ENCODE assay signal across 24 cellular contexts in the genomic region with DNA sequence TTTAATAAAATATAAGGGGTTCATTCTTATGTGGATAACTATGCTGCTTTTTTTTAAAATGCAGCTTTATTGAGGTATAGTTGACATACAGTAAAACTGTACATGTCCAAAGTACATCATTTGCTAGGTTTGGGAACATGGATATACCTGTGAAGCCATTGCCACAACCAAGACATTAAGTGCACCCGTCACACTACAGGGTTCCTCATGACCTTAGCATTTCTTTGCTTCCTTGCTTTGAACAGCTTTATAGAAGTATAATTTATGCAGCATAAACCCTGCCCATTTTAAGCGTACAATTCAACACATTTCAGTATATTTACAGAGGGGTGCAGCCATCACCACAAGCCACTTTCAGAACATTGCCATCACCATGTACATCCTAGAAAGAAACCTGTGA. TPM values are rescaled to one million over a fixed set of nuclear protein-coding genes. Genes with fewer than 3 reads are reported as not detected.
"Had no signal": no experiment of that assay in that cellular context is flagged by ENCODE, and none has a peak within 500 bp of the region (broad histone marks: within the 10 kb centered on the region; RNA-seq: fewer than 3 reads in every experiment).

No MANE protein-coding gene starts in this region.

- H3K9me3 ChIP-seq: adrenal gland, breast epithelium, gastrocnemius medialis, heart left ventricle had no signal

- H3K36me3 ChIP-seq: adrenal gland, breast epithelium, cardiac muscle cell, gastrocnemius medialis, heart left ventricle had no signal

- H3K4me1 ChIP-seq: breast epithelium, foreskin keratinocyte, gastrocnemius medialis had no signal

- DNase-seq: activated CD4-positive, CD25-positive, alpha-beta regulatory T cell; activated CD4-positive, CD25-positive, alpha-beta regulatory T cell treated with anti-CD3 and anti-CD28 coated beads, Interleukin-2, amount 50 U/mL, for 72 hours; activated CD8-positive, alpha-beta memory T cell treated with anti-CD3 and anti-CD28 coated beads, Interleukin-2, amount 50 U/mL, for 4 hours; activated effector memory CD4-positive, alpha-beta T cell treated with anti-CD3 and anti-CD28 coated beads, Interleukin-2, amount 50 U/mL, for 16 hours; activated naive CD8-positive, alpha-beta T cell treated with anti-CD3 and anti-CD28 coated beads for 36 hours; activated T-cell treated with anti-CD3 and anti-CD28 coated beads, Interleukin-2, amount 50 U/mL, for 1 hour; aorta; central memory CD4-positive, alpha-beta T cell; effector memory CD4-positive, alpha-beta T cell; gastrocnemius medialis; glutamatergic neuron had no signal

- H3K4me3 ChIP-seq: adrenal gland, breast epithelium, cardiac muscle cell, coronary artery, gastrocnemius medialis, heart left ventricle had no signal

- H3K27me3 ChIP-seq: adrenal gland, breast epithelium, cardiac muscle cell, foreskin keratinocyte had no signal

- ATAC-seq: gastrocnemius medialis had no signal

- H3K27ac ChIP-seq: adrenal gland, breast epithelium, cardiac muscle cell, coronary artery, dorsolateral prefrontal cortex, foreskin keratinocyte, gastrocnemius medialis, heart left ventricle had no signal

RNA-seq across cellular contexts. Expression of gene FHAD1, which starts 26.3 kb away (rescaled TPM):
- total RNA-seq: activated CD4-positive, alpha-beta memory T cell treated with anti-CD3 and anti-CD28 coated beads for 36 hours; activated CD4-positive, alpha-beta T cell treated with anti-CD3 and anti-CD28 coated beads, Interleukin-2, amount 10 ng/mL, durations not matched to agents 24 days and 14 days; activated CD8-positive, alpha-beta memory T cell treated with anti-CD3 and anti-CD28 coated beads, Interleukin-2, amount 10 ng/mL, durations not matched to agents 7 days and 5 days; activated T-helper 1 cell treated with anti-CD3 and anti-CD28 coated beads, Interleukin-12 subunit alpha, Interleukin-12 subunit beta, Interleukin-2, Interleukin-4 antibody, amounts not matched to agents 30 ng/mL and 10 ng/mL and 1 ng/mL, durations not matched to agents 14 hours and 24 hours and 36 hours; activated T-helper 2 cell treated with anti-CD3 and anti-CD28 coated beads, Interferon-gamma antibody, Interleukin-2, Interleukin-4, amounts not matched to agents 10 μg/mL and 5 μg/mL and 100 μg/mL, durations not matched to agents 14 hours and 24 hours and 36 hours; gastrocnemius medialis; T-helper 1 cell treated with Interleukin-12 subunit alpha and Interleukin-12 subunit beta and Interleukin-4 antibody, amounts not matched to agents 30 ng/mL and 1 ng/mL, for 36 hours had no signal
